In genomic region chr13:21707586-21707985, GRCh38 we compare ENCODE assay signal across 3 cellular contexts.
"Had no signal": no experiment of that assay in that cellular context is flagged by ENCODE, and none has a peak within 500 bp of the region (broad histone marks: within the 10 kb centered on the region; RNA-seq: fewer than 3 reads in every experiment).

No MANE protein-coding gene starts in this region.

- ATAC-seq: GM12878 had no signal

- H3K4me3 ChIP-seq: GM12878 had no signal

- DNase-seq: GDM1, GF-D8 had no signal
